23 cellular contexts compared by ENCODE assay signal in the genomic region with DNA sequence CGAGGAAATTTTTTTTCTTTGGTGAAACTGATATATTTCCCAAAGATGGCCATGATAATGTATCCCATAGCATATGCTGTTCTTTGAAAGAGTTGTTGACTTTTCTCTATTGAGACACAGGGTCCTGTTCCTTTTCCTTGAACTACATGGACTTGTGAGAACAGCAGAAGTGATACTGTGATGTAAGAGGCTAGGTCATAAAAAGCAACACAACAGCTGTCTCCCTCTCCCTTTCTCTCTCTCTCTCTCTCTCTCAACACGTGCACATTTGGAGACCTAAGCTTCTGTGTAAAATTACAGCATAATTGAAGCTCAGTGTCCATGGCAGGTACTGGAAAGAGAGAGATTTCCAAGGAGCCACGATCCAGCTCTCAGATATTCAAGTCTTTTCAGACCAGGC.
DNase-seq lines count a peak whose midpoint lies in the region; ATAC-seq lines count a peak whose summit lies in the region.
"Had no signal": no experiment of that assay in that cellular context is flagged by ENCODE, and none has a peak within 500 bp of the region (broad histone marks: within the 10 kb centered on the region; RNA-seq: fewer than 3 reads in every experiment).

No MANE protein-coding gene starts in this region.

- H3K4me2 ChIP-seq in Karpas-422 (ENCODE audit: low read depth, low read length, poor library complexity, severe bottlenecking) = no peak overlapping the region

- H3K79me2 ChIP-seq in Karpas-422 (ENCODE audit: low read length) = no peaks in the 10 kb centered on the region

- no peak overlapping the region for H3K4me3 ChIP-seq in Karpas-422 (ENCODE audit: low read length)
- H3K4me3 ChIP-seq: SJCRH30 had no signal

- no peak overlapping the region for H3K9ac ChIP-seq in Karpas-422 (ENCODE audit: low read length)

- no peak overlapping the region for H2AFZ ChIP-seq in Karpas-422 (ENCODE audit: low read length)

- DNase-seq in NCI-H2171 treated with DMSO at 0.1 percent for 48 hours (lab: John Stamatoyannopoulos, UW) = peak; percentile 43
- no peak for DNase-seq in NCI-H2171 (lab: John Stamatoyannopoulos, UW)
- DNase-seq in NOMO-1 treated with dmso at 0.1 percent for 144 hours (lab: John Stamatoyannopoulos, UW; ENCODE audit: unreplicated experiment) = peak; percentile 19
- peak; percentile 1 for DNase-seq in SKM-1 (lab: John Stamatoyannopoulos, UW; ENCODE audit: unreplicated experiment)
- DNase-seq in Karpas-422 = no peak
- DNase-seq in cerebellar nuclear complex (lab: John Stamatoyannopoulos, UW) = no peak
- DNase-seq in iPS-NIHi7 (ENCODE audit: extremely low spot score) = no peak
- DNase-seq: 8988T; C1 segment of cervical spinal cord; Calu3; CD8-positive, alpha-beta memory T cell; GDM1; MM.1S; NCI-H1417; NCI-H1694 treated with DMSO at 0.1 percent for 48 hours; NCI-H2081 treated with DMSO at 0.1 percent for 48 hours; NCI-H226; NCI-H774; NK-92 treated with Interleukin-12 subunit alpha and Interleukin-12 subunit beta, amount 100 ng/mL, for 24 hours; T-helper 9 cell had no signal

- H4K20me1 ChIP-seq in Karpas-422 (ENCODE audit: insufficient read depth, low read depth, low read length) = no peaks in the 10 kb centered on the region

- no peak overlapping the region for H3K27ac ChIP-seq in Karpas-422 (ENCODE audit: low read length)
- H3K27ac ChIP-seq: RWPE1, SJCRH30 had no signal

- no peaks in the 10 kb centered on the region for H3K4me1 ChIP-seq in Karpas-422 (ENCODE audit: low read length)

- H3K36me3 ChIP-seq in Karpas-422 (ENCODE audit: insufficient read depth, low read length) = no peaks in the 10 kb centered on the region
- H3K36me3 ChIP-seq: SJCRH30 had no signal

- H3K9me3 ChIP-seq in Karpas-422 (ENCODE audit: low read length) = peaks cover 21% of the 10 kb centered on the region

- ATAC-seq in HG02642 (IDR thresholded peaks at IDR 0.05; ENCODE audit: poor library complexity, unreplicated experiment) = no peak

- H3K27me3 ChIP-seq in Karpas-422 (ENCODE audit: low read length) = no peaks in the 10 kb centered on the region
- H3K27me3 ChIP-seq: SJCRH30 had no signal

- no peaks in the 10 kb centered on the region for H3K9me2 ChIP-seq in Karpas-422 (replicated peaks; ENCODE audit: insufficient read depth, low read length)

Comparison
In these comparisons a context has a peak if more than half of its experiments do, and no peak if none do; other contexts are left out.
1. DNase-seq: peak in NCI-H2171 treated with DMSO at 0.1 percent for 48 hours (single experiment), NOMO-1 treated with dmso at 0.1 percent for 144 hours (single experiment) and SKM-1 (single experiment); none in NCI-H2171 (single experiment), Karpas-422 (single experiment), cerebellar nuclear complex (0 of 2) and iPS-NIHi7 (single experiment).